15 cellular contexts compared by ENCODE assay signal in genomic region chr7:70566659-70567058, GRCh38.
"Had no signal": no experiment of that assay in that cellular context is flagged by ENCODE, and none has a peak within 500 bp of the region (broad histone marks: within the 10 kb centered on the region; RNA-seq: fewer than 3 reads in every experiment).

No MANE protein-coding gene starts in this region.

- H3K27me3 ChIP-seq: esophagus muscularis mucosa, left lung, tibial artery, uterus had no signal

- H3K27ac Mint-ChIP-seq: activated naive CD4-positive, alpha-beta T cell treated with anti-CD3 and anti-CD28 coated beads for 36 hours; endodermal cell; WTC11 had no signal

- DNase-seq: activated CD4-positive, alpha-beta T cell treated with anti-CD3 and anti-CD28 coated beads for 48 hours; activated naive CD4-positive, alpha-beta T cell treated with anti-CD3 and anti-CD28 coated beads for 36 hours; dermis blood vessel endothelial cell; endodermal cell; foreskin fibroblast; glutamatergic neuron; left lung; mesendoderm; stimulated activated CD4-positive, alpha-beta T cell treated with anti-CD3 and anti-CD28 coated beads, Interleukin-4, amount 100 ng/mL, for 4 hours; tibial artery; uterus had no signal

- FAIRE-seq: islet of Langerhans had no signal

- H3K36me3 Mint-ChIP-seq: WTC11 had no signal

- H3K9me3 Mint-ChIP-seq: activated naive CD4-positive, alpha-beta T cell treated with anti-CD3 and anti-CD28 coated beads for 36 hours; central memory CD8-positive, alpha-beta T cell; endodermal cell; WTC11 had no signal

- H3K4me3 ChIP-seq: esophagus muscularis mucosa, left lung, tibial artery, uterus had no signal

- H3K4me1 ChIP-seq: left lung, tibial artery, uterus had no signal

- H3K4me1 Mint-ChIP-seq: central memory CD8-positive, alpha-beta T cell had no signal

- H3K36me3 ChIP-seq: left lung, tibial artery, uterus had no signal

- H3K27ac ChIP-seq: esophagus muscularis mucosa, left lung, tibial artery, uterus had no signal

- H3K9me3 ChIP-seq: esophagus muscularis mucosa, left lung, tibial artery, uterus had no signal

- H3K4me3 Mint-ChIP-seq: activated naive CD4-positive, alpha-beta T cell treated with anti-CD3 and anti-CD28 coated beads for 36 hours; central memory CD8-positive, alpha-beta T cell; endodermal cell; WTC11 had no signal

- ATAC-seq: left lung, WTC11 had no signal
